Comparison of ENCODE assay signal across 25 cellular contexts in the genomic region with DNA sequence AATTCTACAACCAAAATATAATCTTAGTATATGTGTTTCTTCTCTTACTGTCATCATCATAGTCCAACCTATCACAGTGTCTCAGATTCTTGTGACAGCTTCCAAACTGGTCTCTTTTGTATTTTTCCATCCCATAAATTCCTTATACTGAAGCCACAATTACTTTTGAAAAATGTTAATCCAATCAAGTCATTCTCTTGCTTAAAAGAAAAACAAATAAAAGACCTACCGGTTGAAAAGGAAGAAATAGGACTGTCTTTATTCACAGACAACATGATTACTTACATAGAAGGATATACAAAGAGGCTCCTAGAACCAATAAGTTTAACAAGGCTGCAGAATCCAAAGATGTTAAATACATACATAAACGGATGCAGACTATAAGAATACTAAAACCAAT.
DNase-seq lines count a peak whose midpoint lies in the region; ATAC-seq, FAIRE-seq and TF ChIP-seq lines count a peak whose summit lies in the region.
"Had no signal": no experiment of that assay in that cellular context is flagged by ENCODE, and none has a peak within 500 bp of the region (broad histone marks: within the 10 kb centered on the region; RNA-seq: fewer than 3 reads in every experiment).

No MANE protein-coding gene starts in this region.

- H3K4me2 ChIP-seq in DOHH2 (ENCODE audit: low read length) (no peak overlapping the region), astrocyte (ENCODE audit: low read length) (no peak overlapping the region)
- H3K4me2 ChIP-seq: A549, BLaER1 had no signal

- H3F3A ChIP-seq in DOHH2 (ENCODE audit: control insufficient read depth, insufficient read depth): peaks cover 26% of the 10 kb centered on the region

- H3K4me1 ChIP-seq in A673 (ENCODE audit: insufficient read depth, low read length, poor library complexity, severe bottlenecking): no peaks in the 10 kb centered on the region
- H3K4me1 ChIP-seq in DOHH2 (ENCODE audit: control insufficient read depth, low read length): peaks cover 99% of the 10 kb centered on the region
- H3K4me1 ChIP-seq in astrocyte (ENCODE audit: insufficient read depth, low read length): no peaks in the 10 kb centered on the region
- H3K4me1 ChIP-seq: A549, BE2C had no signal

- no TSS peak for BruUV-seq in A673 (replicated peaks; lab: Mats Ljungman, UMichigan)

- FAIRE-seq in astrocyte (lab: Jason Lieb, UNC): peak; percentile 34
- FAIRE-seq: A549, GM12891, GM19239 had no signal

- H3K36me3 Mint-ChIP-seq in astrocyte (ENCODE audit: low read depth, unreplicated experiment): no peaks in the 10 kb centered on the region
- H3K36me3 Mint-ChIP-seq in stimulated activated memory B cell treated with anti-CD40 and anti-IgM and Interleukin-4, amounts not matched to agents 10 μg/mL and 1 μg/mL and 100 μg/mL, for 72 hours: peaks cover 29% of the 10 kb centered on the region

- no peak overlapping the region for H3K27ac ChIP-seq in A673 (ENCODE audit: low read depth, low read length, poor library complexity, severe bottlenecking)
- H3K27ac ChIP-seq in DOHH2 (ENCODE audit: low read depth, low read length): peak overlapping the region; percentile 46; the same call in 1 of the 2 replicates
- no peak overlapping the region for H3K27ac ChIP-seq in astrocyte (ENCODE audit: low read depth, low read length)
- H3K27ac ChIP-seq: A549, BLaER1 had no signal

- H3K27me3 ChIP-seq in A673 (replicated peaks; ENCODE audit: insufficient read depth, low read depth, low read length, poor library complexity): no peaks in the 10 kb centered on the region
- H3K27me3 ChIP-seq in DOHH2 (ENCODE audit: control insufficient read depth, low read length): no peaks in the 10 kb centered on the region
- H3K27me3 ChIP-seq in astrocyte (ENCODE audit: insufficient read depth, low read length): no peaks in the 10 kb centered on the region
- H3K27me3 ChIP-seq: BE2C, BLaER1 had no signal

- no peaks in the 10 kb centered on the region for H3K9me2 ChIP-seq in DOHH2 (replicated peaks; ENCODE audit: control insufficient read depth, low read length)

- H4K20me1 ChIP-seq in DOHH2 (ENCODE audit: control insufficient read depth, insufficient read depth, low read depth, low read length) (no peaks in the 10 kb centered on the region), astrocyte (ENCODE audit: insufficient read depth, low read length) (no peaks in the 10 kb centered on the region)
- H4K20me1 ChIP-seq: BLaER1 had no signal

- CTCF ChIA-PET in A673 (lab: Charles Lee): no interaction called here

- POLR2A ChIA-PET in A673 (lab: Charles Lee; ENCODE audit: low non-redundant PET): no interaction called here

- intact Hi-C loops in A673 (cut with micrococcal nuclease; ENCODE audit: unreplicated experiment): no loop called here

- H3K4me3 ChIP-seq in A673 (ENCODE audit: low read depth, low read length, poor library complexity, severe bottlenecking): no peak overlapping the region
- H3K4me3 ChIP-seq in DOHH2 (ENCODE audit: low read length): no peak overlapping the region
- no peak overlapping the region for H3K4me3 ChIP-seq in astrocyte (ENCODE audit: insufficient read depth, low read depth, low read length)
- H3K4me3 ChIP-seq: A549, BLaER1 had no signal

- no peak for ATAC-seq in stimulated activated memory B cell treated with anti-CD40 and anti-IgM and Interleukin-4, amounts not matched to agents 10 μg/mL and 1 μg/mL and 100 μg/mL, for 72 hours
- no peak for ATAC-seq in HG03135 (IDR thresholded peaks at IDR 0.05; ENCODE audit: unreplicated experiment)
- ATAC-seq: A549 had no signal

- H3K9me3 ChIP-seq in A673 (ENCODE audit: low read depth, low read length, poor library complexity, severe bottlenecking) (no peaks in the 10 kb centered on the region), DOHH2 (ENCODE audit: control insufficient read depth, insufficient read depth, low read length) (peaks cover 3% of the 10 kb centered on the region; the same call in 1 of the 2 replicates), astrocyte (ENCODE audit: insufficient read depth, low read depth, low read length) (no peaks in the 10 kb centered on the region)
- H3K9me3 ChIP-seq: A549, BE2C, BLaER1 had no signal

- no peak overlapping the region for H3K9ac ChIP-seq in astrocyte (ENCODE audit: low read length)
- H3K9ac ChIP-seq: BLaER1 had no signal

- H3K36me3 ChIP-seq in A673 (ENCODE audit: insufficient read depth, low read length, poor library complexity, severe bottlenecking) (no peaks in the 10 kb centered on the region), DOHH2 (ENCODE audit: control insufficient read depth, low read length) (peaks cover 58% of the 10 kb centered on the region), astrocyte (ENCODE audit: insufficient read depth, low read length) (no peaks in the 10 kb centered on the region)
- H3K36me3 ChIP-seq: BE2C, BLaER1 had no signal

- no peaks in the 10 kb centered on the region for H3K27me3 Mint-ChIP-seq in astrocyte (ENCODE audit: low read depth, unreplicated experiment)
- no peaks in the 10 kb centered on the region for H3K27me3 Mint-ChIP-seq in stimulated activated memory B cell treated with anti-CD40 and anti-IgM and Interleukin-4, amounts not matched to agents 10 μg/mL and 1 μg/mL and 100 μg/mL, for 72 hours
- H3K27me3 Mint-ChIP-seq: CD4-positive, alpha-beta memory T cell; CD4-positive, CD25-positive, alpha-beta regulatory T cell; CD8-positive, alpha-beta memory T cell had no signal

- H3K79me2 ChIP-seq in DOHH2 (ENCODE audit: control insufficient read depth, low read length) (peaks cover 7% of the 10 kb centered on the region; the same call in 1 of the 2 replicates), astrocyte (ENCODE audit: insufficient read depth, low read length) (no peaks in the 10 kb centered on the region)

- H2AFZ ChIP-seq in astrocyte (ENCODE audit: low read depth, low read length): no peak overlapping the region

- TF ChIP-seq CTCF in A673 (conservative IDR thresholded peaks at IDR 0.05; ENCODE audit: low read depth, low read length): no peak
- TF ChIP-seq CTCF in DOHH2 (IDR thresholded peaks at IDR 0.05; ENCODE audit: low read depth, low read length, poor library complexity, severe bottlenecking): no peak
- no peak for TF ChIP-seq CTCF in astrocyte (IDR thresholded peaks at IDR 0.05; ENCODE audit: insufficient read depth, low read depth, low read length)

- peaks cover 5% of the 10 kb centered on the region for H3K4me1 Mint-ChIP-seq in astrocyte (ENCODE audit: low read depth, unreplicated experiment)
- peaks cover 30% of the 10 kb centered on the region for H3K4me1 Mint-ChIP-seq in stimulated activated memory B cell treated with anti-CD40 and anti-IgM and Interleukin-4, amounts not matched to agents 10 μg/mL and 1 μg/mL and 100 μg/mL, for 72 hours
- H3K4me1 Mint-ChIP-seq: CD14-positive monocyte had no signal

- DNase-seq in A673 (ENCODE audit: low spot score) (peak; percentile 5), astrocyte (ENCODE audit: low read depth) (no peak), medulla oblongata (ENCODE audit: extremely low spot score) (no peak), anterior cingulate cortex (lab: John Stamatoyannopoulos, UW) (no peak)
- DNase-seq: ACHN; BE2C; C1 segment of cervical spinal cord; CD4-positive, alpha-beta memory T cell; CD4-positive, CD25-positive, alpha-beta regulatory T cell; CD8-positive, alpha-beta memory T cell; COR-L47; DMS 273 treated with DMSO at 0.1 percent for 48 hours; DMS153; DMS53; DMS79; DND-41; GF-D8 had no signal

- no peak overlapping the region for H3K4me3 Mint-ChIP-seq in astrocyte (ENCODE audit: unreplicated experiment)
- no peak overlapping the region for H3K4me3 Mint-ChIP-seq in stimulated activated memory B cell treated with anti-CD40 and anti-IgM and Interleukin-4, amounts not matched to agents 10 μg/mL and 1 μg/mL and 100 μg/mL, for 72 hours
- H3K4me3 Mint-ChIP-seq: CD14-positive monocyte; CD4-positive, alpha-beta memory T cell; CD4-positive, CD25-positive, alpha-beta regulatory T cell; CD8-positive, alpha-beta memory T cell had no signal

- no peak overlapping the region for H3K27ac Mint-ChIP-seq in astrocyte (ENCODE audit: unreplicated experiment)
- peak overlapping the region; percentile 15 for H3K27ac Mint-ChIP-seq in stimulated activated memory B cell treated with anti-CD40 and anti-IgM and Interleukin-4, amounts not matched to agents 10 μg/mL and 1 μg/mL and 100 μg/mL, for 72 hours
- H3K27ac Mint-ChIP-seq: CD14-positive monocyte; CD4-positive, CD25-positive, alpha-beta regulatory T cell had no signal

- no peaks in the 10 kb centered on the region for H3K9me3 Mint-ChIP-seq in astrocyte (ENCODE audit: unreplicated experiment)
- peaks cover 3% of the 10 kb centered on the region for H3K9me3 Mint-ChIP-seq in stimulated activated memory B cell treated with anti-CD40 and anti-IgM and Interleukin-4, amounts not matched to agents 10 μg/mL and 1 μg/mL and 100 μg/mL, for 72 hours
- H3K9me3 Mint-ChIP-seq: CD4-positive, alpha-beta memory T cell; CD8-positive, alpha-beta memory T cell had no signal
